In the genomic region with DNA sequence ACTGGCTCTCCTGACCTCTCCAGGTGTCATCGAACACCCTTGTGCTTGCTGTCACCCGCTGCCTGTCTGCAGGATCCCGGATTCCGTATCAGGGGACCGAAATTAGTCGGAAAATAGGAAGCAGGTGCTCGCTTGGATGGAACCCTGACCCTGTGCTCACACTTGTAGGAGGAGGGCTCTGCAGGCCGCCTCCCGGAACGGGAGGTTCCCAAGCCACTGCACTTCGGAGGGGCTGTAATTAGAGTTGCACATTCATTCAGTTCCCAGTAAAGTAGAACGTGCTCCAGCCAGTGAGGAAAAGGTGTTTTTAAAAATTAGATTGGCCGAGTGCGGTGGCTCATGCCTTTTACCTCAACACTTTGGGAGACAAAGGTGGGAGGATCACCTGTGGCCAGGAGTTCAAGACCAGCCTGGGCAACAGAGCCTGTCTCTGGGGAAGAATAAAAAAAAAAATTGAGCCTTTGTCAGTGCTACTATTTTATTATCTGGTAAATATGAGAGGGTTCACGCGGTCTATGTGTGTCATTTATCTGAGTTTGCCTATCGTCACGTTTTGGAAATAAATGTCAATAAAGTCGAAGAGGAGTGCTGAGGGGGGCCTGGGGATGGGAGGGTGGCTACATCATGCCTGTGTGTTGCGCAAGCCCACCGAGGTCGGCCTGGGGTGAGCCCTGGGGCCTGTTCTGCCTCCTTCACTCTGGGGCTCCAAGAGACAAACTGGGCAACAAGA, we compare ENCODE assay signal across 1 cellular context.
TF ChIP-seq lines count a peak whose summit lies in the region.

No MANE protein-coding gene starts in this region.

TF ChIP-seq in K562, 482 proteins besides CTCF, POLR2A, EP300 and RAD21 (continued from another document and continues in another):
- TF ChIP-seq, protein P1, sequence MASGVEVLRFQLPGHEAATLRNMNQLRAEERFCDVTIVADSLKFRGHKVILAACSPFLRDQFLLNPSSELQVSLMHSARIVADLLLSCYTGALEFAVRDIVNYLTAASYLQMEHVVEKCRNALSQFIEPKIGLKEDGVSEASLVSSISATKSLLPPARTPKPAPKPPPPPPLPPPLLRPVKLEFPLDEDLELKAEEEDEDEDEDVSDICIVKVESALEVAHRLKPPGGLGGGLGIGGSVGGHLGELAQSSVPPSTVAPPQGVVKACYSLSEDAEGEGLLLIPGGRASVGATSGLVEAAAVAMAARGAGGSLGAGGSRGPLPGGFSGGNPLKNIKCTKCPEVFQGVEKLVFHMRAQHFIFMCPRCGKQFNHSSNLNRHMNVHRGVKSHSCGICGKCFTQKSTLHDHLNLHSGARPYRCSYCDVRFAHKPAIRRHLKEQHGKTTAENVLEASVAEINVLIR (CRISPR knock-in tag; IDR thresholded peaks at IDR 0.05), result no peak
- TF ChIP-seq TOE1 (IDR thresholded peaks at IDR 0.05; ENCODE audit: borderline replicate concordance) (peak; percentile 74), TOE1 (CRISPR knock-in tag; IDR thresholded peaks at IDR 0.05; ENCODE audit: borderline replicate concordance, low read depth) (no peak), ARID1B (IDR thresholded peaks at IDR 0.05) (0 out of 2 replicates have a peak, but pooled peaks have one; percentile 15), JUND (IDR thresholded peaks at IDR 0.05; ENCODE audit: borderline replicate concordance, low read depth, low read length) (peak; percentile 76), JUND (tag; IDR thresholded peaks at IDR 0.05; ENCODE audit: borderline replicate concordance, low read depth, low read length) (peak; percentile 56; the same call in 1 of the 3 replicates), TAL1 (IDR thresholded peaks at IDR 0.05) (0 out of 2 replicates have a peak, but pooled peaks have one; percentile 13), CREB1 (IDR thresholded peaks at IDR 0.05) (0 out of 2 replicates have a peak, but pooled peaks have one; percentile 13), CREB1 (CRISPR knock-in tag; IDR thresholded peaks at IDR 0.05) (no peak), SRSF3 (IDR thresholded peaks at IDR 0.05; ENCODE audit: insufficient read depth, low read length) (no peak), ZKSCAN1 (IDR thresholded peaks at IDR 0.05; ENCODE audit: low read depth, low read length) (peak; percentile 66), SAFB2 (IDR thresholded peaks at IDR 0.05; ENCODE audit: borderline replicate concordance, low read depth, low read length, severe bottlenecking) (no peak), LARP7 (IDR thresholded peaks at IDR 0.05) (no peak), CTBP1 (IDR thresholded peaks at IDR 0.05; ENCODE audit: borderline replicate concordance) (peak; percentile 76), ZNF175 (CRISPR knock-in tag; IDR thresholded peaks at IDR 0.05; ENCODE audit: low read depth) (no peak), SIRT6 (IDR thresholded peaks at IDR 0.05; ENCODE audit: low read depth, low read length) (no peak), RBM14 (IDR thresholded peaks at IDR 0.05; ENCODE audit: borderline replicate concordance, insufficient read depth, low read depth, low read length) (no peak), ZNF586 (CRISPR knock-in tag; conservative IDR thresholded peaks at IDR 0.05) (no peak), DACH1 (IDR thresholded peaks at IDR 0.05; ENCODE audit: partially characterized antibody) (peak; percentile 72), TCFL5 (CRISPR knock-in tag; conservative IDR thresholded peaks at IDR 0.05) (no peak), CBX1 (IDR thresholded peaks at IDR 0.05; ENCODE audit: low read depth) (0 out of 2 replicates have a peak, but pooled peaks have one; percentile 33), HCFC1 (IDR thresholded peaks at IDR 0.05; ENCODE audit: low read depth, low read length) (peak; percentile 82), SREBF2 (CRISPR knock-in tag; IDR thresholded peaks at IDR 0.05) (no peak), ZNF212 (CRISPR knock-in tag; IDR thresholded peaks at IDR 0.05) (no peak), ELF4 (CRISPR knock-in tag; IDR thresholded peaks at IDR 0.05) (no peak), TARDBP (IDR thresholded peaks at IDR 0.05) (peak; percentile 88), GABPA (tag; conservative IDR thresholded peaks at IDR 0.05; ENCODE audit: low read depth) (peak; percentile 92), HDGF (IDR thresholded peaks at IDR 0.05) (no peak), RBFOX2 (IDR thresholded peaks at IDR 0.05; ENCODE audit: low read depth, low read length) (peak; percentile 52), HMG20A (CRISPR knock-in tag; conservative IDR thresholded peaks at IDR 0.05) (no peak), ZNF436 (CRISPR knock-in tag; IDR thresholded peaks at IDR 0.05) (no peak), GTF2A2 (tag; IDR thresholded peaks at IDR 0.05) (peak; percentile 72), SAFB (IDR thresholded peaks at IDR 0.05; ENCODE audit: borderline replicate concordance, low read depth, low read length) (no peak), NEUROD1 (IDR thresholded peaks at IDR 0.05; ENCODE audit: borderline replicate concordance, low read depth, low read length, partially characterized antibody) (peak; percentile 90), ZNF584 (CRISPR knock-in tag; IDR thresholded peaks at IDR 0.05; ENCODE audit: low read depth) (no peak)
- TF ChIP-seq, protein P2, sequence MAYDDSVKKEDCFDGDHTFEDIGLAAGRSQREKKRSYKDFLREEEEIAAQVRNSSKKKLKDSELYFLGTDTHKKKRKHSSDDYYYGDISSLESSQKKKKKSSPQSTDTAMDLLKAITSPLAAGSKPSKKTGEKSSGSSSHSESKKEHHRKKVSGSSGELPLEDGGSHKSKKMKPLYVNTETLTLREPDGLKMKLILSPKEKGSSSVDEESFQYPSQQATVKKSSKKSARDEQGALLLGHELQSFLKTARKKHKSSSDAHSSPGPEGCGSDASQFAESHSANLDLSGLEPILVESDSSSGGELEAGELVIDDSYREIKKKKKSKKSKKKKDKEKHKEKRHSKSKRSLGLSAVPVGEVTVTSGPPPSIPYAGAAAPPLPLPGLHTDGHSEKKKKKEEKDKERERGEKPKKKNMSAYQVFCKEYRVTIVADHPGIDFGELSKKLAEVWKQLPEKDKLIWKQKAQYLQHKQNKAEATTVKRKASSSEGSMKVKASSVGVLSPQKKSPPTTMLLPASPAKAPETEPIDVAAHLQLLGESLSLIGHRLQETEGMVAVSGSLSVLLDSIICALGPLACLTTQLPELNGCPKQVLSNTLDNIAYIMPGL (CRISPR knock-in tag; IDR thresholded peaks at IDR 0.05), result 0 out of 2 replicates have a peak, but pooled peaks have one; percentile 45
- TF ChIP-seq, protein P3, sequence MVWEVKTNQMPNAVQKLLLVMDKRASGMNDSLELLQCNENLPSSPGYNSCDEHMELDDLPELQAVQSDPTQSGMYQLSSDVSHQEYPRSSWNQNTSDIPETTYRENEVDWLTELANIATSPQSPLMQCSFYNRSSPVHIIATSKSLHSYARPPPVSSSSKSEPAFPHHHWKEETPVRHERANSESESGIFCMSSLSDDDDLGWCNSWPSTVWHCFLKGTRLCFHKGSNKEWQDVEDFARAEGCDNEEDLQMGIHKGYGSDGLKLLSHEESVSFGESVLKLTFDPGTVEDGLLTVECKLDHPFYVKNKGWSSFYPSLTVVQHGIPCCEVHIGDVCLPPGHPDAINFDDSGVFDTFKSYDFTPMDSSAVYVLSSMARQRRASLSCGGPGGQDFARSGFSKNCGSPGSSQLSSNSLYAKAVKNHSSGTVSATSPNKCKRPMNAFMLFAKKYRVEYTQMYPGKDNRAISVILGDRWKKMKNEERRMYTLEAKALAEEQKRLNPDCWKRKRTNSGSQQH (CRISPR knock-in tag; IDR thresholded peaks at IDR 0.05), result peak; percentile 72; the same call in 1 of the 2 replicates
- TF ChIP-seq, protein P4, sequence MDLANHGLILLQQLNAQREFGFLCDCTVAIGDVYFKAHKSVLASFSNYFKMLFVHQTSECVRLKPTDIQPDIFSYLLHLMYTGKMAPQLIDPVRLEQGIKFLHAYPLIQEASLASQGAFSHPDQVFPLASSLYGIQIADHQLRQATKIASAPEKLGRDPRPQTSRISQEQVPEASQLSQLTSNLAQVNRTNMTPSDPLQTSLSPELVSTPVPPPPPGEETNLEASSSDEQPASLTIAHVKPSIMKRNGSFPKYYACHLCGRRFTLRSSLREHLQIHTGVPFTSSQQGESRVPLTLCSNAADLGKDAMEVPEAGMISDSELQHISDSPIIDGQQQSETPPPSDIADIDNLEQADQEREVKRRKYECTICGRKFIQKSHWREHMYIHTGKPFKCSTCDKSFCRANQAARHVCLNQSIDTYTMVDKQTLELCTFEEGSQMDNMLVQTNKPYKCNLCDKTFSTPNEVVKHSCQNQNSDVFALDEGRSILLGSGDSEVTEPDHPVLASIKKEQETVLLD (IDR thresholded peaks at IDR 0.05), result 0 out of 2 replicates have a peak, but pooled peaks have one; percentile 33
- TF ChIP-seq, protein P5, sequence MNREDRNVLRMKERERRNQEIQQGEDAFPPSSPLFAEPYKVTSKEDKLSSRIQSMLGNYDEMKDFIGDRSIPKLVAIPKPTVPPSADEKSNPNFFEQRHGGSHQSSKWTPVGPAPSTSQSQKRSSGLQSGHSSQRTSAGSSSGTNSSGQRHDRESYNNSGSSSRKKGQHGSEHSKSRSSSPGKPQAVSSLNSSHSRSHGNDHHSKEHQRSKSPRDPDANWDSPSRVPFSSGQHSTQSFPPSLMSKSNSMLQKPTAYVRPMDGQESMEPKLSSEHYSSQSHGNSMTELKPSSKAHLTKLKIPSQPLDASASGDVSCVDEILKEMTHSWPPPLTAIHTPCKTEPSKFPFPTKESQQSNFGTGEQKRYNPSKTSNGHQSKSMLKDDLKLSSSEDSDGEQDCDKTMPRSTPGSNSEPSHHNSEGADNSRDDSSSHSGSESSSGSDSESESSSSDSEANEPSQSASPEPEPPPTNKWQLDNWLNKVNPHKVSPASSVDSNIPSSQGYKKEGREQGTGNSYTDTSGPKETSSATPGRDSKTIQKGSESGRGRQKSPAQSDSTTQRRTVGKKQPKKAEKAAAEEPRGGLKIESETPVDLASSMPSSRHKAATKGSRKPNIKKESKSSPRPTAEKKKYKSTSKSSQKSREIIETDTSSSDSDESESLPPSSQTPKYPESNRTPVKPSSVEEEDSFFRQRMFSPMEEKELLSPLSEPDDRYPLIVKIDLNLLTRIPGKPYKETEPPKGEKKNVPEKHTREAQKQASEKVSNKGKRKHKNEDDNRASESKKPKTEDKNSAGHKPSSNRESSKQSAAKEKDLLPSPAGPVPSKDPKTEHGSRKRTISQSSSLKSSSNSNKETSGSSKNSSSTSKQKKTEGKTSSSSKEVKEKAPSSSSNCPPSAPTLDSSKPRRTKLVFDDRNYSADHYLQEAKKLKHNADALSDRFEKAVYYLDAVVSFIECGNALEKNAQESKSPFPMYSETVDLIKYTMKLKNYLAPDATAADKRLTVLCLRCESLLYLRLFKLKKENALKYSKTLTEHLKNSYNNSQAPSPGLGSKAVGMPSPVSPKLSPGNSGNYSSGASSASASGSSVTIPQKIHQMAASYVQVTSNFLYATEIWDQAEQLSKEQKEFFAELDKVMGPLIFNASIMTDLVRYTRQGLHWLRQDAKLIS (CRISPR knock-in tag; IDR thresholded peaks at IDR 0.05), result no peak; the same call in 1 of the 2 replicates
- TF ChIP-seq, protein P6, sequence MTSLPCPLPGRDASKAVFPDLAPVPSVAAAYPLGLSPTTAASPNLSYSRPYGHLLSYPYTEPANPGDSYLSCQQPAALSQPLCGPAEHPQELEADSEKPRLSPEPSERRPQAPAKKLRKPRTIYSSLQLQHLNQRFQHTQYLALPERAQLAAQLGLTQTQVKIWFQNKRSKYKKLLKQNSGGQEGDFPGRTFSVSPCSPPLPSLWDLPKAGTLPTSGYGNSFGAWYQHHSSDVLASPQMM (CRISPR knock-in tag; IDR thresholded peaks at IDR 0.05), result no peak
- TF ChIP-seq, protein P7, sequence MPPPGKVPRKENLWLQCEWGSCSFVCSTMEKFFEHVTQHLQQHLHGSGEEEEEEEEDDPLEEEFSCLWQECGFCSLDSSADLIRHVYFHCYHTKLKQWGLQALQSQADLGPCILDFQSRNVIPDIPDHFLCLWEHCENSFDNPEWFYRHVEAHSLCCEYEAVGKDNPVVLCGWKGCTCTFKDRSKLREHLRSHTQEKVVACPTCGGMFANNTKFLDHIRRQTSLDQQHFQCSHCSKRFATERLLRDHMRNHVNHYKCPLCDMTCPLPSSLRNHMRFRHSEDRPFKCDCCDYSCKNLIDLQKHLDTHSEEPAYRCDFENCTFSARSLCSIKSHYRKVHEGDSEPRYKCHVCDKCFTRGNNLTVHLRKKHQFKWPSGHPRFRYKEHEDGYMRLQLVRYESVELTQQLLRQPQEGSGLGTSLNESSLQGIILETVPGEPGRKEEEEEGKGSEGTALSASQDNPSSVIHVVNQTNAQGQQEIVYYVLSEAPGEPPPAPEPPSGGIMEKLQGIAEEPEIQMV (tag; conservative IDR thresholded peaks at IDR 0.05; ENCODE audit: low read depth), result no peak
- TF ChIP-seq, protein P8, sequence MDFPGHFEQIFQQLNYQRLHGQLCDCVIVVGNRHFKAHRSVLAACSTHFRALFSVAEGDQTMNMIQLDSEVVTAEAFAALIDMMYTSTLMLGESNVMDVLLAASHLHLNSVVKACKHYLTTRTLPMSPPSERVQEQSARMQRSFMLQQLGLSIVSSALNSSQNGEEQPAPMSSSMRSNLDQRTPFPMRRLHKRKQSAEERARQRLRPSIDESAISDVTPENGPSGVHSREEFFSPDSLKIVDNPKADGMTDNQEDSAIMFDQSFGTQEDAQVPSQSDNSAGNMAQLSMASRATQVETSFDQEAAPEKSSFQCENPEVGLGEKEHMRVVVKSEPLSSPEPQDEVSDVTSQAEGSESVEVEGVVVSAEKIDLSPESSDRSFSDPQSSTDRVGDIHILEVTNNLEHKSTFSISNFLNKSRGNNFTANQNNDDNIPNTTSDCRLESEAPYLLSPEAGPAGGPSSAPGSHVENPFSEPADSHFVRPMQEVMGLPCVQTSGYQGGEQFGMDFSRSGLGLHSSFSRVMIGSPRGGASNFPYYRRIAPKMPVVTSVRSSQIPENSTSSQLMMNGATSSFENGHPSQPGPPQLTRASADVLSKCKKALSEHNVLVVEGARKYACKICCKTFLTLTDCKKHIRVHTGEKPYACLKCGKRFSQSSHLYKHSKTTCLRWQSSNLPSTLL (IDR thresholded peaks at IDR 0.05), result no peak
- TF ChIP-seq, protein P9, sequence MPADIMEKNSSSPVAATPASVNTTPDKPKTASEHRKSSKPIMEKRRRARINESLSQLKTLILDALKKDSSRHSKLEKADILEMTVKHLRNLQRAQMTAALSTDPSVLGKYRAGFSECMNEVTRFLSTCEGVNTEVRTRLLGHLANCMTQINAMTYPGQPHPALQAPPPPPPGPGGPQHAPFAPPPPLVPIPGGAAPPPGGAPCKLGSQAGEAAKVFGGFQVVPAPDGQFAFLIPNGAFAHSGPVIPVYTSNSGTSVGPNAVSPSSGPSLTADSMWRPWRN (IDR thresholded peaks at IDR 0.05; ENCODE audit: low read depth), result peak; percentile 46; the same call in 1 of the 2 replicates
- TF ChIP-seq, protein P10, sequence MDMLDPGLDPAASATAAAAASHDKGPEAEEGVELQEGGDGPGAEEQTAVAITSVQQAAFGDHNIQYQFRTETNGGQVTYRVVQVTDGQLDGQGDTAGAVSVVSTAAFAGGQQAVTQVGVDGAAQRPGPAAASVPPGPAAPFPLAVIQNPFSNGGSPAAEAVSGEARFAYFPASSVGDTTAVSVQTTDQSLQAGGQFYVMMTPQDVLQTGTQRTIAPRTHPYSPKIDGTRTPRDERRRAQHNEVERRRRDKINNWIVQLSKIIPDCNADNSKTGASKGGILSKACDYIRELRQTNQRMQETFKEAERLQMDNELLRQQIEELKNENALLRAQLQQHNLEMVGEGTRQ (CRISPR knock-in tag; IDR thresholded peaks at IDR 0.05), result no peak
